Comparison of ENCODE assay signal across 19 cellular contexts in genomic region chr5:86861514-86861913, GRCh38.
DNase-seq lines count a peak whose midpoint lies in the region; ATAC-seq, FAIRE-seq and TF ChIP-seq lines count a peak whose summit lies in the region.
"Had no signal": no experiment of that assay in that cellular context is flagged by ENCODE, and none has a peak within 500 bp of the region (broad histone marks: within the 10 kb centered on the region; RNA-seq: fewer than 3 reads in every experiment).

No MANE protein-coding gene starts in this region.

- H3K4me3 ChIP-seq in kidney (ENCODE audit: low read length in 2 of 2), result no peak overlapping the region
- H3K4me3 ChIP-seq: pancreas, SJSA1, thoracic aorta had no signal

- H3K4me1 Mint-ChIP-seq in endothelial cell (ENCODE audit: unreplicated experiment), result no peaks in the 10 kb centered on the region
- H3K4me1 Mint-ChIP-seq: B cell had no signal

- intact Hi-C loops in kidney (cut with DNase I), result no loop called here

- H3K27me3 Mint-ChIP-seq in endothelial cell (ENCODE audit: unreplicated experiment), result no peaks in the 10 kb centered on the region

- no peak overlapping the region for H3K4me3 Mint-ChIP-seq in endothelial cell (ENCODE audit: unreplicated experiment)
- H3K4me3 Mint-ChIP-seq: B cell had no signal

- no peak overlapping the region for H3K9ac ChIP-seq in kidney (ENCODE audit: low read length in 2 of 2)

- peak; percentile 39 for FAIRE-seq in kidney (lab: Jason Lieb, UNC)

- no peak overlapping the region for H3K27ac ChIP-seq in kidney (ENCODE audit: low read depth in 2 of 2, low read length in 2 of 2)
- H3K27ac ChIP-seq: pancreas, SJSA1, thoracic aorta had no signal

- TF ChIP-seq CTCF in kidney (IDR thresholded peaks at IDR 0.05; ENCODE audit: borderline replicate concordance, extremely low read depth, insufficient read depth), result no peak
- no peak for TF ChIP-seq CTCF in endothelial cell (IDR thresholded peaks at IDR 0.05; ENCODE audit: unreplicated experiment)

- peak; percentile 88 for DNase-seq in SK-N-DZ (ENCODE audit: low spot score)
- DNase-seq in kidney, result no peak
- peak; percentile 37 for DNase-seq in retina
- DNase-seq in stimulated activated CD8-positive, alpha-beta memory T cell treated with anti-CD3 and anti-CD28 coated beads, Interleukin-4, amount 100 ng/mL, for 48 hours, result no peak
- DNase-seq in endothelial cell (ENCODE audit: low spot score), result no peak
- DNase-seq: activated CD4-positive, alpha-beta T cell treated with anti-CD3 and anti-CD28 coated beads for 1 hour; activated gamma-delta T cell treated with Interleukin-2 at 50 U/mL for 16 hours; DMS 273 treated with DMSO at 0.1 percent for 48 hours; H7; Kasumi-1; left ventricle myocardium superior; NCI-H1105 treated with DMSO at 0.1 percent for 48 hours; pancreas; T-helper 9 cell had no signal

- no peaks in the 10 kb centered on the region for H3K9me3 ChIP-seq in kidney (ENCODE audit: control insufficient read depth in 1 of 2, low read length in 2 of 2)
- H3K9me3 ChIP-seq: pancreas, SJSA1, thoracic aorta had no signal

- H3K4me1 ChIP-seq in kidney (ENCODE audit: control insufficient read depth in 1 of 2, insufficient read depth in 1 of 2, low read depth in 1 of 2, low read length in 2 of 2), result no peaks in the 10 kb centered on the region
- H3K4me1 ChIP-seq: pancreas, SJSA1 had no signal

- no peak overlapping the region for H3K27ac Mint-ChIP-seq in endothelial cell (ENCODE audit: unreplicated experiment)
- H3K27ac Mint-ChIP-seq: B cell had no signal

- H3K36me3 ChIP-seq in kidney (ENCODE audit: control insufficient read depth in 1 of 2, insufficient read depth in 2 of 2, low read length in 2 of 2), result no peaks in the 10 kb centered on the region
- H3K36me3 ChIP-seq: pancreas, SJSA1, thoracic aorta had no signal

- no peaks in the 10 kb centered on the region for H3K36me3 Mint-ChIP-seq in endothelial cell (ENCODE audit: low read depth, unreplicated experiment)

- peak; percentile 53; the same call in 1 of the 2 replicates for TF ChIP-seq EP300 in Ishikawa (IDR thresholded peaks at IDR 0.05; ENCODE audit: borderline replicate concordance)

- no peak for TF ChIP-seq RAD21 in Ishikawa (IDR thresholded peaks at IDR 0.05; ENCODE audit: low read depth)

- no peaks in the 10 kb centered on the region for H3K9me3 Mint-ChIP-seq in endothelial cell (ENCODE audit: unreplicated experiment)

- ATAC-seq in HG03097 (IDR thresholded peaks at IDR 0.05; ENCODE audit: low FRiP score, unreplicated experiment), result no peak
- ATAC-seq: left ventricle myocardium superior, pancreas had no signal

TF ChIP-seq in Ishikawa, 13 proteins besides CTCF, POLR2A, EP300 and RAD21:
- TF ChIP-seq CEBPB (IDR thresholded peaks at IDR 0.05) (no peak), ZBTB7A (IDR thresholded peaks at IDR 0.05; ENCODE audit: low read depth) (no peak), TEAD4 (IDR thresholded peaks at IDR 0.05) (peak; percentile 30; the same call in 1 of the 2 replicates), NFIC (IDR thresholded peaks at IDR 0.05) (peak; percentile 56), TCF12 (IDR thresholded peaks at IDR 0.05; ENCODE audit: low read depth) (0 out of 2 replicates have a peak, but pooled peaks have one; percentile 27)

Comparison
In these comparisons a context has a peak if more than half of its experiments do, and no peak if none do; other contexts are left out.
1. DNase-seq: peak in SK-N-DZ (single experiment) and retina (single experiment); none in kidney (single experiment), stimulated activated CD8-positive, alpha-beta memory T cell treated with anti-CD3 and anti-CD28 coated beads, Interleukin-4, amount 100 ng/mL, for 48 hours (single experiment) and endothelial cell (single experiment).